Comparison of ENCODE assay signal across 25 cellular contexts in genomic region chr13:113652404-113653263, GRCh38. TPM values are rescaled to one million over a fixed set of nuclear protein-coding genes. Genes with fewer than 3 reads are reported as not detected.
DNase-seq lines count a peak whose midpoint lies in the region; ATAC-seq, FAIRE-seq and TF ChIP-seq lines count a peak whose summit lies in the region.
"Had no signal": no experiment of that assay in that cellular context is flagged by ENCODE, and none has a peak within 500 bp of the region (broad histone marks: within the 10 kb centered on the region; RNA-seq: fewer than 3 reads in every experiment).

No MANE protein-coding gene starts in this region.

- no peaks in the 10 kb centered on the region for H3K36me3 ChIP-seq in RWPE2 (ENCODE audit: low read depth)
- no peaks in the 10 kb centered on the region for H3K36me3 ChIP-seq in HepG2 (replicated peaks in 1 of 2; ENCODE audit: control insufficient read depth in 1 of 2, insufficient read depth in 2 of 2, low read length in 2 of 2)
- H3K36me3 ChIP-seq: gastrocnemius medialis had no signal

- no peak overlapping the region for H3K4me2 ChIP-seq in HepG2 (ENCODE audit: low read depth, low read length)

- no peaks in the 10 kb centered on the region for H3K27me3 Mint-ChIP-seq in activated naive CD4-positive, alpha-beta T cell treated with anti-CD3 and anti-CD28 coated beads for 36 hours (ENCODE audit: low read depth)
- H3K27me3 Mint-ChIP-seq in stimulated activated memory B cell treated with anti-CD40 and anti-IgM and Interleukin-4, amounts not matched to agents 10 μg/mL and 1 μg/mL and 100 μg/mL, for 72 hours, result peaks cover under 1% of the 10 kb centered on the region
- no peaks in the 10 kb centered on the region for H3K27me3 Mint-ChIP-seq in chondrocyte (ENCODE audit: low read depth)
- H3K27me3 Mint-ChIP-seq: activated CD8-positive, alpha-beta memory T cell treated with anti-CD3 and anti-CD28 coated beads, Interleukin-2, amount 10 ng/mL, durations not matched to agents 7 days and 5 days had no signal

- ATAC-seq in RWPE2 (ENCODE audit: low read depth) (no peak), HepG2 (no peak)
- peak; percentile 45 for ATAC-seq in stimulated activated memory B cell treated with anti-CD40 and anti-IgM and Interleukin-4, amounts not matched to agents 10 μg/mL and 1 μg/mL and 100 μg/mL, for 72 hours
- ATAC-seq: activated CD8-positive, alpha-beta memory T cell treated with anti-CD3 and anti-CD28 coated beads, Interleukin-2, amount 10 ng/mL, durations not matched to agents 7 days and 5 days; esophagus mucosa; gastrocnemius medialis; SK-N-SH treated with all-trans-retinoic acid at 6 μM for 48 hours had no signal

- in situ Hi-C loops in HepG2 (cut with HindIII; ENCODE audit: extremely low pct_ligation_motif_present, low pct_unique_long_range_greater_than_20kb), result no loop called here

- DNase-seq in activated naive CD4-positive, alpha-beta T cell treated with anti-CD3 and anti-CD28 coated beads for 36 hours, result peak; percentile 2
- no peak for DNase-seq in activated naive CD4-positive, alpha-beta T cell treated with Interleukin-2 at 50 U/mL for 16 hours
- DNase-seq in RWPE2 (ENCODE audit: low spot score) (peak; percentile 45), HepG2 (ENCODE audit: low spot score) (no peak), chondrocyte (ENCODE audit: low spot score) (no peak), foreskin fibroblast (no peak)
- no peak for DNase-seq in stimulated activated CD4-positive, alpha-beta T cell treated with anti-CD3 and anti-CD28 coated beads, Interleukin-1b, Interleukin-23, amount 100 ng/mL, for 48 hours
- DNase-seq: activated CD4-positive, alpha-beta T cell treated with anti-CD3 and anti-CD28 coated beads for 1 hour; activated CD8-positive, alpha-beta memory T cell treated with anti-CD3 and anti-CD28 coated beads, Interleukin-2, amount 10 ng/mL, durations not matched to agents 7 days and 5 days; activated gamma-delta T cell; DMS 273 treated with DMSO at 0.1 percent for 48 hours; IMR-90; NCI-H524; stimulated activated CD4-positive, alpha-beta T cell treated with anti-CD3 and anti-CD28 coated beads, Interleukin-15, amount 100 ng/mL, for 24 hours; T-helper 9 cell had no signal

- H3K9me3 ChIP-seq in RWPE2 (ENCODE audit: severe bottlenecking) (no peaks in the 10 kb centered on the region), HepG2 (ENCODE audit: low read length) (no peaks in the 10 kb centered on the region)
- H3K9me3 ChIP-seq: gastrocnemius medialis had no signal

- H3K79me2 ChIP-seq in HepG2 (ENCODE audit: insufficient read depth, low read length), result no peaks in the 10 kb centered on the region

- H2AFZ ChIP-seq in HepG2 (ENCODE audit: low read length), result no peak overlapping the region

- intact Hi-C loops in activated naive CD4-positive, alpha-beta T cell treated with anti-CD3 and anti-CD28 coated beads for 36 hours (cut with micrococcal nuclease), result no loop called here
- intact Hi-C loops in HepG2 (cut with micrococcal nuclease; ENCODE audit: unreplicated experiment), result no loop called here

- H3K9ac ChIP-seq in HepG2 (ENCODE audit: insufficient read depth, low read depth, low read length), result no peak overlapping the region

- H3K27ac Mint-ChIP-seq in activated naive CD4-positive, alpha-beta T cell treated with anti-CD3 and anti-CD28 coated beads for 36 hours, result no peak overlapping the region
- H3K27ac Mint-ChIP-seq in stimulated activated memory B cell treated with anti-CD40 and anti-IgM and Interleukin-4, amounts not matched to agents 10 μg/mL and 1 μg/mL and 100 μg/mL, for 72 hours, result no peak overlapping the region
- no peak overlapping the region for H3K27ac Mint-ChIP-seq in chondrocyte (ENCODE audit: unreplicated experiment)
- H3K27ac Mint-ChIP-seq: activated CD8-positive, alpha-beta memory T cell treated with anti-CD3 and anti-CD28 coated beads, Interleukin-2, amount 10 ng/mL, durations not matched to agents 7 days and 5 days had no signal

- no peak for TF ChIP-seq RAD21 in HepG2 (CRISPR knock-in tag; IDR thresholded peaks at IDR 0.05)

- POLR2A ChIA-PET in HepG2 (lab: Yijun Ruan, JAX), result no interaction called here

- 82% methylated on average over 19 of the region's 24 CpGs for WGBS in HepG2 (ENCODE audit: low lambda C conversion rate)

- no TSS peak for BruUV-seq in HepG2 (replicated peaks; lab: Mats Ljungman, UMichigan)

- TF ChIP-seq CTCF in RWPE2 (IDR thresholded peaks at IDR 0.05; ENCODE audit: poor library complexity, severe bottlenecking), result no peak
- TF ChIP-seq CTCF in HepG2 (CRISPR knock-in tag; IDR thresholded peaks at IDR 0.05), result no peak
- TF ChIP-seq CTCF in chondrocyte (IDR thresholded peaks at IDR 0.05), result no peak
- TF ChIP-seq CTCF in foreskin fibroblast (IDR thresholded peaks at IDR 0.05; ENCODE audit: low read depth, low read length), result no peak

- H3K4me3 Mint-ChIP-seq in activated naive CD4-positive, alpha-beta T cell treated with anti-CD3 and anti-CD28 coated beads for 36 hours, result no peak overlapping the region
- H3K4me3 Mint-ChIP-seq in stimulated activated memory B cell treated with anti-CD40 and anti-IgM and Interleukin-4, amounts not matched to agents 10 μg/mL and 1 μg/mL and 100 μg/mL, for 72 hours, result no peak overlapping the region
- no peak overlapping the region for H3K4me3 Mint-ChIP-seq in chondrocyte (ENCODE audit: unreplicated experiment)
- H3K4me3 Mint-ChIP-seq: activated CD8-positive, alpha-beta memory T cell treated with anti-CD3 and anti-CD28 coated beads, Interleukin-2, amount 10 ng/mL, durations not matched to agents 7 days and 5 days had no signal

- H3K4me3 ChIP-seq in RWPE2 (ENCODE audit: severe bottlenecking), result no peak overlapping the region
- H3K4me3 ChIP-seq in HepG2 (replicated peaks in 1 of 3; ENCODE audit: insufficient read depth in 1 of 3, low read depth in 2 of 3, low read length in 3 of 3), result no peak overlapping the region
- no peak overlapping the region for H3K4me3 ChIP-seq in foreskin fibroblast (ENCODE audit: low read depth in 1 of 2, low read length in 2 of 2)
- H3K4me3 ChIP-seq: gastrocnemius medialis had no signal

- no peak for TF ChIP-seq EP300 in HepG2 (IDR thresholded peaks at IDR 0.05; ENCODE audit: low read depth in 2 of 2, low read length in 2 of 2)
- TF ChIP-seq EP300 in HepG2 (CRISPR knock-in tag; IDR thresholded peaks at IDR 0.05; ENCODE audit: borderline replicate concordance), result no peak

- H3K4me1 ChIP-seq in RWPE2 (ENCODE audit: insufficient read depth, poor library complexity, severe bottlenecking) (no peaks in the 10 kb centered on the region), HepG2 (ENCODE audit: insufficient read depth, low read length) (no peaks in the 10 kb centered on the region)

- FAIRE-seq in HepG2 (lab: Jason Lieb, UNC), result no peak
- FAIRE-seq: G401.6 had no signal

- TF ChIP-seq POLR2A in HepG2 (IDR thresholded peaks at IDR 0.05; ENCODE audit: insufficient read depth in 1 of 2, low read depth in 2 of 2, low read length in 2 of 2), result no peak

- H3K27ac ChIP-seq in RWPE2 (ENCODE audit: poor library complexity, severe bottlenecking) (no peak overlapping the region), HepG2 (ENCODE audit: extremely low read length, insufficient read depth, low read length) (no peak overlapping the region)
- H3K27ac ChIP-seq: gastrocnemius medialis, HL-60 had no signal

- H3K27me3 ChIP-seq in RWPE2 (ENCODE audit: insufficient read depth, poor library complexity, severe bottlenecking), result no peaks in the 10 kb centered on the region
- peaks cover 0 to 7% of the 10 kb centered on the region in 2 experiments; a peak in 2 of 5 replicates for H3K27me3 ChIP-seq in HepG2 (ENCODE audit: control insufficient read depth in 1 of 2, insufficient read depth in 2 of 2, low read length in 2 of 2)
- H3K27me3 ChIP-seq: gastrocnemius medialis had no signal

- peaks cover 4% of the 10 kb centered on the region for H3K4me1 Mint-ChIP-seq in activated naive CD4-positive, alpha-beta T cell treated with anti-CD3 and anti-CD28 coated beads for 36 hours (ENCODE audit: low read depth)
- no peaks in the 10 kb centered on the region for H3K4me1 Mint-ChIP-seq in stimulated activated memory B cell treated with anti-CD40 and anti-IgM and Interleukin-4, amounts not matched to agents 10 μg/mL and 1 μg/mL and 100 μg/mL, for 72 hours
- peaks cover 24% of the 10 kb centered on the region for H3K4me1 Mint-ChIP-seq in chondrocyte (ENCODE audit: low read depth)

- no peaks in the 10 kb centered on the region for H3K9me3 Mint-ChIP-seq in activated naive CD4-positive, alpha-beta T cell treated with anti-CD3 and anti-CD28 coated beads for 36 hours
- no peaks in the 10 kb centered on the region for H3K9me3 Mint-ChIP-seq in stimulated activated memory B cell treated with anti-CD40 and anti-IgM and Interleukin-4, amounts not matched to agents 10 μg/mL and 1 μg/mL and 100 μg/mL, for 72 hours
- H3K9me3 Mint-ChIP-seq in chondrocyte (ENCODE audit: low read depth), result no peaks in the 10 kb centered on the region

- H4K20me1 ChIP-seq in HepG2 (ENCODE audit: insufficient read depth, low read length), result no peaks in the 10 kb centered on the region

- H3K36me3 Mint-ChIP-seq in activated naive CD4-positive, alpha-beta T cell treated with anti-CD3 and anti-CD28 coated beads for 36 hours (ENCODE audit: low read depth), result no peaks in the 10 kb centered on the region
- H3K36me3 Mint-ChIP-seq in stimulated activated memory B cell treated with anti-CD40 and anti-IgM and Interleukin-4, amounts not matched to agents 10 μg/mL and 1 μg/mL and 100 μg/mL, for 72 hours, result peaks cover 16% of the 10 kb centered on the region
- no peaks in the 10 kb centered on the region for H3K36me3 Mint-ChIP-seq in chondrocyte (ENCODE audit: low read depth)
- H3K36me3 Mint-ChIP-seq: activated CD8-positive, alpha-beta memory T cell treated with anti-CD3 and anti-CD28 coated beads, Interleukin-2, amount 10 ng/mL, durations not matched to agents 7 days and 5 days had no signal

- CTCF ChIA-PET in activated naive CD4-positive, alpha-beta T cell treated with anti-CD3 and anti-CD28 coated beads for 36 hours (lab: Charles Lee), result no interaction called here
- CTCF ChIA-PET in HepG2 (lab: Yijun Ruan, JAX; ENCODE audit: low intra/inter-chr PET ratio, low total read pairs), result no interaction called here

RNA-seq across cellular contexts. Expression of gene ATP4B, which starts 5.4 kb away (rescaled TPM):
- total RNA-seq in activated naive CD4-positive, alpha-beta T cell treated with anti-CD3 and anti-CD28 coated beads for 36 hours, result not detected
- total RNA-seq in HepG2 (2016; rRNA removed; fragmentation: Illumina TruSeq; extraction: Trizol) (not detected in 2 replicates), chondrocyte (not detected in 3 replicates)
- not detected in 2 replicates for total RNA-seq in HepG2 (2016; cell fraction: cytosol; rRNA removed; fragmentation: Illumina TruSeq; extraction: Trizol; ENCODE audit: low read depth)
- not detected in 2 replicates for total RNA-seq in HepG2 (2016; cell fraction: insoluble cytoplasmic fraction; rRNA removed; fragmentation: Illumina TruSeq; extraction: Trizol)
- not detected in 2 replicates for total RNA-seq in HepG2 (2016; cell fraction: membrane; rRNA removed; fragmentation: Illumina TruSeq; extraction: Trizol)
- total RNA-seq in HepG2 (2016; cell fraction: nucleus; rRNA removed; fragmentation: Illumina TruSeq; extraction: Trizol), result not detected in 2 replicates
- polyA plus RNA-seq in HepG2 (2011; rRNA removed), result not detected in 2 replicates
- polyA plus RNA-seq in HepG2 (2011; cell fraction: cytosol; rRNA removed), result not detected in 2 replicates
- not detected in 2 replicates for polyA plus RNA-seq in HepG2 (2011; cell fraction: nucleus; rRNA removed)
- not detected in 2 replicates for polyA plus RNA-seq in HepG2 (2012)
- polyA plus RNA-seq in HepG2 (2016; cell fraction: cytosol; fragmentation: Illumina TruSeq; extraction: Trizol; ENCODE audit: low read depth), result not detected in 2 replicates
- polyA plus RNA-seq in HepG2 (2016; cell fraction: insoluble cytoplasmic fraction; fragmentation: Illumina TruSeq; extraction: Trizol; ENCODE audit: low read depth), result not detected in 2 replicates
- polyA plus RNA-seq in HepG2 (2016; cell fraction: membrane; fragmentation: Illumina TruSeq; extraction: Trizol; ENCODE audit: low read depth), result not detected in 2 replicates
- polyA plus RNA-seq in HepG2 (2016; cell fraction: nucleus; fragmentation: Illumina TruSeq; extraction: Trizol; ENCODE audit: insufficient read depth, low read depth), result not detected in 2 replicates
- polyA minus RNA-seq in HepG2 (2011; rRNA and poly(A)+ RNA removed; ENCODE audit: low replicate concordance), result not detected in 2 replicates
- polyA minus RNA-seq in HepG2 (2011; cell fraction: cytosol; rRNA and poly(A)+ RNA removed), result not detected in 2 replicates
- not detected in 2 replicates for polyA minus RNA-seq in HepG2 (2011; cell fraction: nucleus; rRNA and poly(A)+ RNA removed)
- total RNA-seq: activated CD8-positive, alpha-beta memory T cell treated with anti-CD3 and anti-CD28 coated beads, Interleukin-2, amount 10 ng/mL, durations not matched to agents 7 days and 5 days; esophagus mucosa; gastrocnemius medialis; IMR-90; M059J; renal cortical epithelial cell; RPMI7951; temporal lobe had no signal
- polyA plus RNA-seq: IMR-90 had no signal

RNA-seq across cellular contexts. Expression of gene GRK1, which starts 14.4 kb away (rescaled TPM):
- under 1 TPM in 1 of 2 experiments, not detected in 1; 0.10 TPM for total RNA-seq in activated naive CD4-positive, alpha-beta T cell treated with anti-CD3 and anti-CD28 coated beads for 36 hours
- total RNA-seq in HepG2 (2016; rRNA removed; fragmentation: Illumina TruSeq; extraction: Trizol) (0.07 TPM in 1 of 2 replicates, not detected in the other), chondrocyte (0.07 TPM in 1 of 3 replicates, not detected in the others)
- total RNA-seq in HepG2 (2016; cell fraction: cytosol; rRNA removed; fragmentation: Illumina TruSeq; extraction: Trizol; ENCODE audit: low read depth), result 0.09 and 0.20 TPM in 2 replicates
- not detected in 2 replicates for total RNA-seq in HepG2 (2016; cell fraction: insoluble cytoplasmic fraction; rRNA removed; fragmentation: Illumina TruSeq; extraction: Trizol)
- 0.06 TPM in 1 of 2 replicates, not detected in the other for total RNA-seq in HepG2 (2016; cell fraction: membrane; rRNA removed; fragmentation: Illumina TruSeq; extraction: Trizol)
- total RNA-seq in HepG2 (2016; cell fraction: nucleus; rRNA removed; fragmentation: Illumina TruSeq; extraction: Trizol), result 0.16 and 0.19 TPM in 2 replicates
- polyA plus RNA-seq in HepG2 (2011; rRNA removed), result 0.03 and 0.12 TPM in 2 replicates
- polyA plus RNA-seq in HepG2 (2011; cell fraction: cytosol; rRNA removed), result 0.04 and 0.06 TPM in 2 replicates
- 0.21 and 0.24 TPM in 2 replicates for polyA plus RNA-seq in HepG2 (2011; cell fraction: nucleus; rRNA removed)
- not detected in 2 replicates for polyA plus RNA-seq in HepG2 (2012)
- 0.03 TPM in 2 replicates for polyA plus RNA-seq in HepG2 (2016; cell fraction: cytosol; fragmentation: Illumina TruSeq; extraction: Trizol; ENCODE audit: low read depth)
- not detected in 2 replicates for polyA plus RNA-seq in HepG2 (2016; cell fraction: insoluble cytoplasmic fraction; fragmentation: Illumina TruSeq; extraction: Trizol; ENCODE audit: low read depth)
- polyA plus RNA-seq in HepG2 (2016; cell fraction: membrane; fragmentation: Illumina TruSeq; extraction: Trizol; ENCODE audit: low read depth), result not detected in 2 replicates
- 0.13 TPM in 1 of 2 replicates, not detected in the other for polyA plus RNA-seq in HepG2 (2016; cell fraction: nucleus; fragmentation: Illumina TruSeq; extraction: Trizol; ENCODE audit: insufficient read depth, low read depth)
- polyA minus RNA-seq in HepG2 (2011; rRNA and poly(A)+ RNA removed; ENCODE audit: low replicate concordance), result 0.06 TPM in 1 of 2 replicates, not detected in the other
- polyA minus RNA-seq in HepG2 (2011; cell fraction: cytosol; rRNA and poly(A)+ RNA removed), result not detected in 2 replicates
- polyA minus RNA-seq in HepG2 (2011; cell fraction: nucleus; rRNA and poly(A)+ RNA removed), result 0.12 and 0.13 TPM in 2 replicates
- total RNA-seq: activated CD8-positive, alpha-beta memory T cell treated with anti-CD3 and anti-CD28 coated beads, Interleukin-2, amount 10 ng/mL, durations not matched to agents 7 days and 5 days; esophagus mucosa; IMR-90; M059J; renal cortical epithelial cell; RPMI7951 had no signal
- polyA plus RNA-seq: IMR-90 had no signal

Comparison
In these comparisons a context has a peak if more than half of its experiments do, and no peak if none do; other contexts are left out.
1. DNase-seq: peak in activated naive CD4-positive, alpha-beta T cell treated with anti-CD3 and anti-CD28 coated beads for 36 hours (single experiment) and RWPE2 (single experiment); none in activated naive CD4-positive, alpha-beta T cell treated with Interleukin-2 at 50 U/mL for 16 hours (single experiment), HepG2 (single experiment), chondrocyte (single experiment), foreskin fibroblast (0 of 2) and stimulated activated CD4-positive, alpha-beta T cell treated with anti-CD3 and anti-CD28 coated beads, Interleukin-1b, Interleukin-23, amount 100 ng/mL, for 48 hours (single experiment).